1 cellular context compared by ENCODE assay signal in the genomic region with DNA sequence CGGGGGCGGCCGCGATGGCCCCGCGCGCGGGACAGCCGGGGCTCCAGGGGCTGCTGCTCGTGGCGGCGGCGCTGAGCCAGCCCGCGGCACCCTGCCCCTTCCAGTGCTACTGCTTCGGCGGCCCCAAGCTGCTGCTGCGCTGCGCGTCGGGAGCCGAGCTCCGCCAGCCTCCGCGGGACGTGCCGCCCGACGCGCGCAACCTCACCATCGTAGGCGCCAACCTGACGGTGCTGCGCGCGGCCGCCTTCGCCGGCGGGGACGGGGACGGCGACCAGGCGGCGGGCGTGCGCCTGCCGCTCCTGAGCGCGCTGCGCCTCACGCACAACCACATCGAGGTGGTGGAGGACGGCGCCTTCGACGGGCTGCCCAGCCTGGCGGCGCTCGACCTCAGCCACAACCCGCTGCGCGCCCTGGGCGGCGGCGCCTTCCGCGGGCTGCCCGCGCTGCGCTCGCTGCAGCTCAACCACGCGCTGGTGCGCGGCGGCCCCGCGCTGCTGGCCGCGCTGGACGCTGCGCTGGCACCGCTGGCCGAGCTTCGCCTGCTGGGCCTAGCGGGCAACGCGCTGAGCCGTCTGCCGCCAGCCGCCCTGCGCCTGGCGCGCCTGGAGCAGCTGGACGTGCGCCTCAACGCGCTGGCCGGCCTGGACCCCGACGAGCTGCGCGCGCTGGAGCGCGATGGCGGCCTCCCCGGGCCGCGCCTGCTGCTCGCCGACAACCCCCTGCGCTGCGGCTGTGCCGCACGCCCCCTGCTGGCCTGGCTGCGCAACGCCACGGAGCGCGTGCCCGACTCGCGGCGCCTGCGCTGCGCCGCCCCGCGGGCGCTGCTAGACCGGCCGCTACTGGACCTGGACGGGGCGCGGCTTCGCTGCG.
A peak's percentile ranks its signal among the peaks of the same experiment; 100 is the strongest.
TF ChIP-seq lines count a peak whose summit lies in the region.

No MANE protein-coding gene starts in this region.

TF ChIP-seq in WTC11, 78 proteins besides CTCF, POLR2A, EP300 and RAD21 (continued from another document):
- TF ChIP-seq, protein P1, sequence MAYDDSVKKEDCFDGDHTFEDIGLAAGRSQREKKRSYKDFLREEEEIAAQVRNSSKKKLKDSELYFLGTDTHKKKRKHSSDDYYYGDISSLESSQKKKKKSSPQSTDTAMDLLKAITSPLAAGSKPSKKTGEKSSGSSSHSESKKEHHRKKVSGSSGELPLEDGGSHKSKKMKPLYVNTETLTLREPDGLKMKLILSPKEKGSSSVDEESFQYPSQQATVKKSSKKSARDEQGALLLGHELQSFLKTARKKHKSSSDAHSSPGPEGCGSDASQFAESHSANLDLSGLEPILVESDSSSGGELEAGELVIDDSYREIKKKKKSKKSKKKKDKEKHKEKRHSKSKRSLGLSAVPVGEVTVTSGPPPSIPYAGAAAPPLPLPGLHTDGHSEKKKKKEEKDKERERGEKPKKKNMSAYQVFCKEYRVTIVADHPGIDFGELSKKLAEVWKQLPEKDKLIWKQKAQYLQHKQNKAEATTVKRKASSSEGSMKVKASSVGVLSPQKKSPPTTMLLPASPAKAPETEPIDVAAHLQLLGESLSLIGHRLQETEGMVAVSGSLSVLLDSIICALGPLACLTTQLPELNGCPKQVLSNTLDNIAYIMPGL (CRISPR knock-in tag; IDR thresholded peaks at IDR 0.05) = peak; percentile 78; the same call in 1 of the 2 replicates
